ENCODE assay signal across 19 cellular contexts in genomic region chr1:119686661-119687060, GRCh38. TPM values are rescaled to one million over a fixed set of nuclear protein-coding genes. Genes with fewer than 3 reads are reported as not detected.
A peak's percentile ranks its signal among the peaks of the same experiment; 100 is the strongest.
DNase-seq lines count a peak whose midpoint lies in the region; ATAC-seq, FAIRE-seq and TF ChIP-seq lines count a peak whose summit lies in the region.
"Had no signal": no experiment of that assay in that cellular context is flagged by ENCODE, and none has a peak within 500 bp of the region (broad histone marks: within the 10 kb centered on the region; RNA-seq: fewer than 3 reads in every experiment).

No MANE protein-coding gene starts in this region.

- H4K5ac ChIP-seq in mesendoderm (ENCODE audit: low read length): no peak overlapping the region

- no CpG with 5 or more reads among the region's 3 CpGs for WGBS in mesendoderm (ENCODE audit: extremely low coverage, insufficient coverage, low lambda C conversion rate)
- 51 to 79% (median 64%) methylated on average over 3 of the region's 3 CpGs for WGBS in small intestine, 3 donors

- H2BK15ac ChIP-seq in mesendoderm (replicated peaks; ENCODE audit: low read depth): no peak overlapping the region

- H3K36me3 ChIP-seq in mesendoderm (ENCODE audit: control insufficient read depth, insufficient read depth, low read length) (no peaks in the 10 kb centered on the region), small intestine (ENCODE audit: control insufficient read depth in 2 of 2, insufficient read depth in 2 of 2, low read length in 2 of 2) (no peaks in the 10 kb centered on the region)
- H3K36me3 ChIP-seq: neutrophil, tibial nerve had no signal

- no peak overlapping the region for H3K4ac ChIP-seq in mesendoderm (ENCODE audit: low read depth, low read length)

- H3K36me3 Mint-ChIP-seq in Calu3 (ENCODE audit: insufficient read depth, unreplicated experiment): no peaks in the 10 kb centered on the region
- H3K36me3 Mint-ChIP-seq: brain had no signal

- BruUV-seq in Calu3 (replicated peaks; lab: Mats Ljungman, UMichigan): no TSS peak

- H3K18ac ChIP-seq in mesendoderm (ENCODE audit: low read length): no peak overlapping the region

- intact Hi-C loops in Calu3 (cut with micrococcal nuclease; ENCODE audit: unreplicated experiment): loop anchor here (1.0 kb wide), 1 partner anchor 26 kb away; no protein-coding TSS in a partner anchor

- H3K9ac ChIP-seq in mesendoderm (ENCODE audit: low read length): no peak overlapping the region

- no peak overlapping the region for H4K8ac ChIP-seq in mesendoderm (ENCODE audit: low read depth, low read length)

- no peaks in the 10 kb centered on the region for H3K9me3 Mint-ChIP-seq in Calu3 (ENCODE audit: low read depth, unreplicated experiment)
- H3K9me3 Mint-ChIP-seq: activated T-helper 2 cell treated with anti-CD3 and anti-CD28 coated beads, Interferon-gamma antibody, Interleukin-2, Interleukin-4, amounts not matched to agents 10 μg/mL and 5 μg/mL and 100 μg/mL, durations not matched to agents 14 hours and 24 hours and 36 hours; effector memory CD8-positive, alpha-beta T cell had no signal

- H3K27ac Mint-ChIP-seq in Calu3 (ENCODE audit: unreplicated experiment): peak overlapping the region; percentile 80
- H3K27ac Mint-ChIP-seq: activated T-helper 2 cell treated with anti-CD3 and anti-CD28 coated beads, Interferon-gamma antibody, Interleukin-2, Interleukin-4, amounts not matched to agents 10 μg/mL and 5 μg/mL and 100 μg/mL, durations not matched to agents 14 hours and 24 hours and 36 hours; brain; effector memory CD8-positive, alpha-beta T cell had no signal

- H3K27me3 Mint-ChIP-seq in Calu3 (ENCODE audit: unreplicated experiment): no peaks in the 10 kb centered on the region
- H3K27me3 Mint-ChIP-seq: effector memory CD8-positive, alpha-beta T cell had no signal

- H3K4me3 ChIP-seq in mesendoderm (ENCODE audit: low read length) (no peak overlapping the region), small intestine (ENCODE audit: low read depth in 1 of 2, low read length in 2 of 2) (no peak overlapping the region)
- H3K4me3 ChIP-seq: tibial nerve had no signal

- TF ChIP-seq CTCF in Calu3 (IDR thresholded peaks at IDR 0.05; ENCODE audit: unreplicated experiment): no peak

- ATAC-seq in HG03039 (IDR thresholded peaks at IDR 0.05; ENCODE audit: unreplicated experiment): no peak
- ATAC-seq: effector memory CD8-positive, alpha-beta T cell; left ventricle myocardium superior; Right ventricle myocardium inferior had no signal

- H3K4me1 ChIP-seq in mesendoderm (ENCODE audit: control insufficient read depth, low read depth, low read length) (peaks cover 7% of the 10 kb centered on the region), small intestine (ENCODE audit: control insufficient read depth in 2 of 2, insufficient read depth in 1 of 2, low read depth in 1 of 2, low read length in 1 of 2) (no peaks in the 10 kb centered on the region)
- H3K4me1 ChIP-seq: tibial nerve had no signal

- H2BK5ac ChIP-seq in mesendoderm (ENCODE audit: low read length): no peak overlapping the region

- H2AK5ac ChIP-seq in mesendoderm (ENCODE audit: low read length): no peak overlapping the region

- H3K23ac ChIP-seq in mesendoderm (ENCODE audit: low read length): no peak overlapping the region

- H3K27me3 ChIP-seq in mesendoderm (ENCODE audit: insufficient read depth, low read length, poor library complexity): no peaks in the 10 kb centered on the region
- no peaks in the 10 kb centered on the region for H3K27me3 ChIP-seq in small intestine (ENCODE audit: control insufficient read depth in 2 of 2, insufficient read depth in 2 of 2, low read length in 2 of 2)
- H3K27me3 ChIP-seq: tibial nerve had no signal

- H3K9me3 ChIP-seq in small intestine (ENCODE audit: control insufficient read depth, low read depth): no peaks in the 10 kb centered on the region
- H3K9me3 ChIP-seq: Caco-2, neutrophil had no signal

- no peak overlapping the region for H3K4me2 ChIP-seq in mesendoderm (ENCODE audit: low read length)

- peaks cover 29% of the 10 kb centered on the region for H3K4me1 Mint-ChIP-seq in Calu3 (ENCODE audit: low read depth, unreplicated experiment)
- H3K4me1 Mint-ChIP-seq: brain had no signal

- H3K79me2 ChIP-seq in mesendoderm (ENCODE audit: control insufficient read depth, insufficient read depth, low read length): no peaks in the 10 kb centered on the region

- peak overlapping the region; percentile 26 for H3K4me3 Mint-ChIP-seq in Calu3 (ENCODE audit: low read depth, unreplicated experiment)
- H3K4me3 Mint-ChIP-seq: brain; effector memory CD8-positive, alpha-beta T cell had no signal

- CTCF ChIA-PET in Calu3 (lab: Charles Lee): interaction anchor here (0.9 to 2.5 kb wide), 2 partner anchors 9 to 12 kb away, joined by 3 to 17 read pairs; no protein-coding TSS in a partner anchor

- H3K79me1 ChIP-seq in mesendoderm (ENCODE audit: low read length): no peaks in the 10 kb centered on the region

- no peak overlapping the region for H3K56ac ChIP-seq in mesendoderm (ENCODE audit: low read length)

- no peak for FAIRE-seq in small intestine (lab: Jason Lieb, UNC)

- DNase-seq in Calu3 (peak; percentile 46), NCI-H1105 (lab: John Stamatoyannopoulos, UW) (peak; percentile 46), astrocyte of the hippocampus (ENCODE audit: low read depth, low spot score) (peak; percentile 27), mesendoderm (peak; percentile 15), NCI-H2227 (lab: John Stamatoyannopoulos, UW; ENCODE audit: unreplicated experiment) (no peak), activated gamma-delta T cell treated with Interleukin-2 at 50 U/mL for 16 hours (no peak), small intestine (no peak)
- DNase-seq: activated CD4-positive, alpha-beta T cell treated with anti-CD3 and anti-CD28 coated beads, Interleukin-2, amount 50 U/mL, for 4 hours; Caco-2; effector memory CD8-positive, alpha-beta T cell; KBM-7; left ventricle myocardium superior; NCI-H2171 had no signal

- no peak overlapping the region for H2BK120ac ChIP-seq in mesendoderm (ENCODE audit: low read depth, low read length)

- H3K27ac ChIP-seq in mesendoderm (ENCODE audit: low read depth, low read length): no peak overlapping the region
- no peak overlapping the region for H3K27ac ChIP-seq in small intestine (ENCODE audit: low read depth in 1 of 2, low read length in 1 of 2)
- H3K27ac ChIP-seq: neutrophil, tibial nerve had no signal

RNA-seq across cellular contexts. Expression of gene PHGDH, which starts 25.1 kb away (rescaled TPM):
- 155 and 199 TPM in 2 replicates for total RNA-seq in Calu3 (2022)
- 198 TPM for polyA plus RNA-seq in mesendoderm (2013, experiment 1 of 2)
- 198 TPM for polyA plus RNA-seq in mesendoderm (2013, experiment 2 of 2)
- 10 to 100 TPM in 1 of 3 donors, 1 to 10 TPM in 2; 1.3 to 73.5 (median 4.9) TPM for polyA plus RNA-seq in small intestine

RNA-seq across cellular contexts. Expression of gene ZNF697, which starts 38.6 kb away (rescaled TPM):
- total RNA-seq in Calu3 (2022): 3.9 and 4.8 TPM in 2 replicates
- 18.1 TPM for polyA plus RNA-seq in mesendoderm (2013, experiment 1 of 2)
- 18.1 TPM for polyA plus RNA-seq in mesendoderm (2013, experiment 2 of 2)
- polyA plus RNA-seq in small intestine: 1 to 10 TPM; 1.3 to 1.6 (median 1.5) TPM

Comparison
In these comparisons a context has a peak if more than half of its experiments do, and no peak if none do; other contexts are left out.
1. DNase-seq: peak in Calu3 (single experiment), NCI-H1105 (single experiment), astrocyte of the hippocampus (single experiment) and mesendoderm (single experiment); none in NCI-H2227 (single experiment), activated gamma-delta T cell treated with Interleukin-2 at 50 U/mL for 16 hours (single experiment) and small intestine (single experiment).